24 cellular contexts compared by ENCODE assay signal in genomic region chr7:99822731-99823718, GRCh38. TPM values are rescaled to one million over a fixed set of nuclear protein-coding genes. Genes with fewer than 3 reads are reported as not detected.
DNase-seq lines count a peak whose midpoint lies in the region; ATAC-seq and TF ChIP-seq lines count a peak whose summit lies in the region.
"Had no signal": no experiment of that assay in that cellular context is flagged by ENCODE, and none has a peak within 500 bp of the region (broad histone marks: within the 10 kb centered on the region; RNA-seq: fewer than 3 reads in every experiment).

No MANE protein-coding gene starts in this region.

- no peak for TF ChIP-seq POLR2A in body of pancreas (IDR thresholded peaks at IDR 0.05)
- no peak for TF ChIP-seq POLR2A in transverse colon (IDR thresholded peaks at IDR 0.05)

- no peak overlapping the region for H3K4ac ChIP-seq in neuronal stem cell (ENCODE audit: low read length)

- H4K8ac ChIP-seq in neuronal stem cell (ENCODE audit: low read depth, low read length) = no peak overlapping the region

- H3K27ac ChIP-seq in body of pancreas (no peak overlapping the region), transverse colon (no peak overlapping the region), neuronal stem cell (replicated peaks; ENCODE audit: low read length) (no peak overlapping the region)
- H3K27ac ChIP-seq: GM23248, KMS-11 had no signal

- H3K4me2 ChIP-seq in neuronal stem cell (ENCODE audit: insufficient read depth, low read length, poor library complexity, severe bottlenecking) = no peak overlapping the region
- H3K4me2 ChIP-seq: KMS-11, SK-N-SH had no signal

- no peak overlapping the region for H2AFZ ChIP-seq in neuronal stem cell (ENCODE audit: low read length)
- H2AFZ ChIP-seq: GM23248 had no signal

- H2BK15ac ChIP-seq in neuronal stem cell (ENCODE audit: low read length) = no peak overlapping the region

- no peak for TF ChIP-seq EP300 in transverse colon (IDR thresholded peaks at IDR 0.05; ENCODE audit: low read depth)

- H3K4me1 ChIP-seq in body of pancreas (peaks cover 58% of the 10 kb centered on the region), transverse colon (peaks cover 0 to 13% (median 5%) of the 10 kb centered on the region in 4 donors), neuronal stem cell (ENCODE audit: control insufficient read depth in 2 of 2, insufficient read depth in 1 of 2, low read depth in 1 of 2, low read length in 2 of 2) (no peaks in the 10 kb centered on the region)

- H3K27me3 ChIP-seq in body of pancreas (no peaks in the 10 kb centered on the region), transverse colon (no peaks in the 10 kb centered on the region), neuronal stem cell (ENCODE audit: control insufficient read depth in 3 of 3, insufficient read depth in 3 of 3, low read depth in 1 of 3, low read length in 3 of 3) (peaks cover 0 to 3% (median 2%) of the 10 kb centered on the region in 3 experiments)

- no peak overlapping the region for H2BK5ac ChIP-seq in neuronal stem cell (ENCODE audit: low read length)

- DNase-seq in Right ventricle myocardium superior = no peak
- DNase-seq in cardiac septum (ENCODE audit: low spot score) = no peak
- peak in 3 of 4 donors; percentile 50 to 68 (median 50) for DNase-seq in body of pancreas
- DNase-seq in left colon = peak; percentile 35 to 69
- peak; percentile 57 for DNase-seq in transverse colon
- DNase-seq in neuronal stem cell (ENCODE audit: low spot score) = no peak
- DNase-seq: 8988T; C1 segment of cervical spinal cord; CD8-positive, alpha-beta T cell; DMS153; GM23248; H9; HFFc6; NCI-H1694; NCI-H2081; NCI-H2171 treated with DMSO at 0.1 percent for 48 hours; NCI-H446; NCI-H526 treated with DMSO at 0.1 percent for 48 hours; SIG-M5; SK-N-SH had no signal

- no peak overlapping the region for H3K18ac ChIP-seq in neuronal stem cell (ENCODE audit: low read length)

- TF ChIP-seq CTCF in body of pancreas (IDR thresholded peaks at IDR 0.05) (no peak), transverse colon (IDR thresholded peaks at IDR 0.05) (no peak)

- H2BK120ac ChIP-seq in neuronal stem cell (ENCODE audit: low read depth, low read length) = no peak overlapping the region

- no peak overlapping the region for H3K9ac ChIP-seq in neuronal stem cell (ENCODE audit: low read depth, low read length, poor library complexity)
- H3K9ac ChIP-seq: GM23248, KMS-11, SK-N-SH had no signal

- intact Hi-C loops in Right ventricle myocardium superior (cut with DNase I) = no loop called here
- intact Hi-C loops in cardiac septum (cut with DNase I) = no loop called here
- intact Hi-C loops in body of pancreas (cut with DNase I) = no loop called here
- intact Hi-C loops in left colon (cut with DNase I, micrococcal nuclease) = no loop called here
- intact Hi-C loops in transverse colon (cut with DNase I; ENCODE audit: low total_unique reads) = no loop called here

- H3K14ac ChIP-seq in neuronal stem cell (ENCODE audit: low read length) = no peak overlapping the region

- H3K36me3 ChIP-seq in body of pancreas (replicated peaks in 1 of 2; ENCODE audit: insufficient read depth in 1 of 2, low read depth in 2 of 2) (no peaks in the 10 kb centered on the region), transverse colon (no peaks in the 10 kb centered on the region), neuronal stem cell (replicated peaks in 1 of 2; ENCODE audit: control insufficient read depth in 2 of 2, insufficient read depth in 2 of 2, low read length in 2 of 2) (no peaks in the 10 kb centered on the region)

- no peak overlapping the region for H3K23ac ChIP-seq in neuronal stem cell (ENCODE audit: low read depth, low read length, poor library complexity)

- H3K79me1 ChIP-seq in neuronal stem cell (ENCODE audit: low read depth, low read length) = no peaks in the 10 kb centered on the region

- no peak overlapping the region for H2BK12ac ChIP-seq in neuronal stem cell (ENCODE audit: low read length)

- no peak overlapping the region for H3K4me3 ChIP-seq in body of pancreas
- no peak overlapping the region for H3K4me3 ChIP-seq in transverse colon
- no peak overlapping the region for H3K4me3 ChIP-seq in neuronal stem cell (ENCODE audit: low read length in 2 of 2)
- H3K4me3 ChIP-seq: GM23248 had no signal

- H4K91ac ChIP-seq in neuronal stem cell (ENCODE audit: low read depth, low read length, poor library complexity) = no peak overlapping the region

- in situ Hi-C loops in transverse colon (cut with MboI; ENCODE audit: low pct_ligation_motif_present in 1 of 4, low pct_unique_long_range_greater_than_20kb in 1 of 4, low sequenced_read_pairs in 3 of 4) = no loop called here

- WGBS in body of pancreas, 2 donors = 70 to 73% methylated on average over 3 to 4 of the region's 4 CpGs
- 48% methylated on average over 4 of the region's 4 CpGs; no CpG with 5 or more reads in 1 of the 2 donors for WGBS in transverse colon (ENCODE audit: low coverage in 1 of 2), 2 donors
- WGBS in neuronal stem cell (ENCODE audit: extremely low coverage in 2 of 2, insufficient read length in 2 of 2, insufficient replicate concordance in 1 of 2), 2 donors = no CpG with 5 or more reads among the region's 4 CpGs

- H3K9me3 ChIP-seq in body of pancreas (no peaks in the 10 kb centered on the region), transverse colon (no peaks in the 10 kb centered on the region), neuronal stem cell (replicated peaks in 1 of 2; ENCODE audit: control insufficient read depth in 2 of 2, insufficient read depth in 1 of 2, low read depth in 1 of 2, low read length in 2 of 2) (no peaks in the 10 kb centered on the region)
- H3K9me3 ChIP-seq: SK-N-SH had no signal

- H2AK5ac ChIP-seq in neuronal stem cell (ENCODE audit: low read depth, low read length) = no peak overlapping the region

- ATAC-seq in Right ventricle myocardium superior (ENCODE audit: poor library complexity) (peak; percentile 45), body of pancreas (no peak), left colon (peak; percentile 97), HG02763 (IDR thresholded peaks at IDR 0.05; ENCODE audit: unreplicated experiment) (no peak)
- ATAC-seq: CD8-positive, alpha-beta T cell had no signal

RNA-seq across cellular contexts. Expression of gene CYP3A43, which starts 4.8 kb away (rescaled TPM):
- not detected for total RNA-seq in Right ventricle myocardium superior
- not detected for total RNA-seq in cardiac septum
- 1 to 10 TPM; 2.0 to 9.9 TPM for total RNA-seq in body of pancreas
- total RNA-seq in left colon = not detected
- not detected for total RNA-seq in transverse colon
- 0.15 TPM for polyA plus RNA-seq in neuronal stem cell (2013, experiment 1 of 2)
- 0.18 TPM for polyA plus RNA-seq in neuronal stem cell (2013, experiment 2 of 2)
- total RNA-seq: CD8-positive, alpha-beta T cell; G401; GM23248; H9; HFFc6; RPMI7951 had no signal
- polyA plus RNA-seq: GM23248, SK-N-SH had no signal

RNA-seq across cellular contexts. Expression of gene CYP3A4, which starts 39.0 kb away (rescaled TPM):
- total RNA-seq in Right ventricle myocardium superior (0.70 TPM), cardiac septum (not detected), body of pancreas (100 to 1,000 TPM in 1 of 2 donors, under 1 TPM in 1; 0.99 to 267 TPM), left colon (10 to 100 TPM in 1 of 2 donors, 1 to 10 TPM in 1; 4.9 to 12.9 TPM), transverse colon (10 to 100 TPM in 3 of 4 donors, not detected in 1; 10.0 to 44.9 (median 22.1) TPM)
- polyA plus RNA-seq in neuronal stem cell (2013, experiment 1 of 2) = not detected
- polyA plus RNA-seq in neuronal stem cell (2013, experiment 2 of 2) = not detected
- total RNA-seq: CD8-positive, alpha-beta T cell; G401; GM23248; H9; HFFc6; RPMI7951 had no signal
- polyA plus RNA-seq: GM23248, SK-N-SH had no signal

RNA-seq across cellular contexts. Expression of gene OR2AE1, which starts 53.8 kb away (rescaled TPM):
- total RNA-seq in Right ventricle myocardium superior (not detected), cardiac septum (not detected), body of pancreas (1 to 10 TPM in 1 of 2 donors, not detected in 1; 2.0 TPM), left colon (not detected), transverse colon (not detected)
- not detected for polyA plus RNA-seq in neuronal stem cell (2013, experiment 1 of 2)
- not detected for polyA plus RNA-seq in neuronal stem cell (2013, experiment 2 of 2)
- total RNA-seq: G401, GM23248, H9, HFFc6, RPMI7951 had no signal
- polyA plus RNA-seq: GM23248, SK-N-SH had no signal

Comparison
In these comparisons a context has a peak if more than half of its experiments do, and no peak if none do; other contexts are left out.
1. ATAC-seq: peak in Right ventricle myocardium superior (single experiment) and left colon (single experiment); none in body of pancreas (single experiment) and HG02763 (single experiment).
2. DNase-seq: peak in body of pancreas (3 of 4), left colon (2 of 2) and transverse colon (single experiment); none in Right ventricle myocardium superior (single experiment), cardiac septum (single experiment) and neuronal stem cell (single experiment).